Comparison of ENCODE assay signal across 8 cellular contexts in the genomic region with DNA sequence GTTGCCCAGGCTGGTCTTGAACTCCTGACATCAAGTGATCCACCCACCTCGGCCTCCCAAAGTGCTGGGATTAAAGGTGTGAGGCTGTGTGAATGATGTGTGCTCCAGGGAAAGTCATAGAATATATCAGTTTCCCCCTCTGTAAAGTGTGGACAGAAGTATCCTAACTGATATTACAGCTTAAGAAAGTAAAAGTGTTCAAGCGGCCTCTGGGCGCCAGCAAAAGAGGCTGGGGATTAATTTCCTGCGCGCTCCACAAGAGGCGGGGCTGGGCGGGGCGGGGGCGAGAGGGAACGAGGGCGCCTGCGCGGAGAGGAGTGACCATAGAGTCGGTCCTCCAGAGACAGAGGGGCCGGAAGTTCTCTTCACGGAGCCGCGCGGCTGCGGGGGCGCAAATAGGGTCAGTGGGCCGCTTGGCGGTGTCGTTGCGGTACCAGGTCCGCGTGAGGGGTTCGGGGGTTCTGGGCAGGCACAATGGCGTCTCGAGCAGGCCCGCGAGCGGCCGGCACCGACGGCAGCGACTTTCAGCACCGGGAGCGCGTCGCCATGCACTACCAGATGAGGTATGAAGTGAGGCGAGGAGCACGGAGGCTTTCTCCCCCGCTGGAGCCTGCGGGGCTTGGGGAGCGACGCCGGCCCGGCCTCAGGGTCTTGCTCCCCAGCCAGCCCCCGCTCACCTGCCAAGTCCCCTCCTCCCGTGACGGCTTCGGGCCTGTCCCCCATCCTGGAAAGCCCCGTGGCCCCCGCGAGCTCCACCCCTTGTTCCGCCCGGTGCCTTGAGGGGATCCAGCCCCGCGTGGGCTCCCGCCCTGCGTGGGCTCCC. TPM values are rescaled to one million over a fixed set of nuclear protein-coding genes. Genes with fewer than 3 reads are reported as not detected.
DNase-seq lines count a peak whose midpoint lies in the region; ATAC-seq and TF ChIP-seq lines count a peak whose summit lies in the region.

TSS of gene JAGN1 (plus strand) at position 362 of the 823 bp plus-strand sequence. CDS start at position 475, 113 bp downstream.

- H3K36me3 ChIP-seq in RWPE2 (ENCODE audit: low read depth), result peaks cover 31% of the 10 kb centered on the region

- H3K4me3 Mint-ChIP-seq in activated T-helper 17 cell treated with anti-CD3 and anti-CD28 coated beads, Interleukin-2, amount 50 U/mL, for 72 hours, result peak within 1 kb of the TSS; percentile 89
- peak within 1 kb of the TSS; percentile 93 to 99 (median 96) for H3K4me3 Mint-ChIP-seq in naive thymus-derived CD8-positive, alpha-beta T cell
- H3K4me3 Mint-ChIP-seq in stimulated activated memory B cell treated with anti-CD40 and anti-IgM and Interleukin-4, amounts not matched to agents 10 μg/mL and 1 μg/mL and 100 μg/mL, for 72 hours, result peak within 1 kb of the TSS; percentile 95

- H3K4me3 ChIP-seq in RWPE2 (ENCODE audit: severe bottlenecking) (peak within 1 kb of the TSS; percentile 96), fibroblast of mammary gland (ENCODE audit: control insufficient read depth, low read depth, low read length) (peak within 1 kb of the TSS; percentile 92)

- TF ChIP-seq CTCF in RWPE2 (IDR thresholded peaks at IDR 0.05; ENCODE audit: poor library complexity, severe bottlenecking) (peak; percentile 7), fibroblast of mammary gland (conservative IDR thresholded peaks at IDR 0.05; ENCODE audit: control insufficient read depth, insufficient read depth, low read depth, low read length) (no peak)

- DNase-seq in DMS79 (lab: John Stamatoyannopoulos, UW), result peak; percentile 16
- DNase-seq in KBM-7, result peak; percentile 89
- DNase-seq in RWPE2 (ENCODE audit: low spot score), result peak; percentile 81
- peak; percentile 86 for DNase-seq in fibroblast of mammary gland (ENCODE audit: low read depth)
- peak; percentile 83 to 95 (median 90) for DNase-seq in naive thymus-derived CD8-positive, alpha-beta T cell

- in situ Hi-C loops in KBM-7 (cut with MboI; ENCODE audit: low pct_unique_long_range_greater_than_20kb, low sequenced_read_pairs), result no loop called here

- H3K36me3 Mint-ChIP-seq in activated T-helper 17 cell treated with anti-CD3 and anti-CD28 coated beads, Interleukin-2, amount 50 U/mL, for 72 hours (ENCODE audit: low read depth), result peaks cover 50% of the 10 kb centered on the region
- peaks cover 5 to 30% (median 6%) of the 10 kb centered on the region in 3 donors for H3K36me3 Mint-ChIP-seq in naive thymus-derived CD8-positive, alpha-beta T cell
- peaks cover 34% of the 10 kb centered on the region for H3K36me3 Mint-ChIP-seq in stimulated activated memory B cell treated with anti-CD40 and anti-IgM and Interleukin-4, amounts not matched to agents 10 μg/mL and 1 μg/mL and 100 μg/mL, for 72 hours

- no peaks in the 10 kb centered on the region for H3K27me3 ChIP-seq in RWPE2 (ENCODE audit: insufficient read depth, poor library complexity, severe bottlenecking)

- POLR2A ChIA-PET in naive thymus-derived CD8-positive, alpha-beta T cell (lab: Charles Lee), result interaction anchor here (0.5 to 3.5 kb wide), 24 partner anchors 11 to 527 kb away, joined by 3 to 52 read pairs (median 4); partner anchors contain the start of genes ARPC4, BRPF1, CRELD1 and IL17RE

- peak within 1 kb of the TSS; percentile 73 for H3K27ac ChIP-seq in RWPE2 (ENCODE audit: poor library complexity, severe bottlenecking)

- no peaks in the 10 kb centered on the region for H3K27me3 Mint-ChIP-seq in activated T-helper 17 cell treated with anti-CD3 and anti-CD28 coated beads, Interleukin-2, amount 50 U/mL, for 72 hours
- H3K27me3 Mint-ChIP-seq in naive thymus-derived CD8-positive, alpha-beta T cell, result no peaks in the 10 kb centered on the region
- no peaks in the 10 kb centered on the region for H3K27me3 Mint-ChIP-seq in stimulated activated memory B cell treated with anti-CD40 and anti-IgM and Interleukin-4, amounts not matched to agents 10 μg/mL and 1 μg/mL and 100 μg/mL, for 72 hours

- peaks cover 4% of the 10 kb centered on the region for H3K9me3 ChIP-seq in RWPE2 (ENCODE audit: severe bottlenecking)

- peaks cover 14% of the 10 kb centered on the region for H3K4me1 ChIP-seq in RWPE2 (ENCODE audit: insufficient read depth, poor library complexity, severe bottlenecking)

- peak within 1 kb of the TSS; percentile 97 for H3K27ac Mint-ChIP-seq in activated T-helper 17 cell treated with anti-CD3 and anti-CD28 coated beads, Interleukin-2, amount 50 U/mL, for 72 hours
- H3K27ac Mint-ChIP-seq in naive thymus-derived CD8-positive, alpha-beta T cell, result peak within 1 kb of the TSS; percentile 94 to 100 (median 100)
- H3K27ac Mint-ChIP-seq in stimulated activated memory B cell treated with anti-CD40 and anti-IgM and Interleukin-4, amounts not matched to agents 10 μg/mL and 1 μg/mL and 100 μg/mL, for 72 hours, result peak within 1 kb of the TSS; percentile 98

- peak; percentile 71 for ATAC-seq in GM21717 (IDR thresholded peaks at IDR 0.05; ENCODE audit: unreplicated experiment)
- peak; percentile 78 for ATAC-seq in RWPE2 (ENCODE audit: low read depth)
- ATAC-seq in activated T-helper 17 cell treated with anti-CD3 and anti-CD28 coated beads, Interleukin-2, amount 50 U/mL, for 72 hours (replicated peaks), result peak; percentile 81
- peak; percentile 89 to 92 for ATAC-seq in naive thymus-derived CD8-positive, alpha-beta T cell
- peak; percentile 93 for ATAC-seq in stimulated activated memory B cell treated with anti-CD40 and anti-IgM and Interleukin-4, amounts not matched to agents 10 μg/mL and 1 μg/mL and 100 μg/mL, for 72 hours

- H3K4me1 Mint-ChIP-seq in activated T-helper 17 cell treated with anti-CD3 and anti-CD28 coated beads, Interleukin-2, amount 50 U/mL, for 72 hours, result peaks cover 26% of the 10 kb centered on the region
- H3K4me1 Mint-ChIP-seq in naive thymus-derived CD8-positive, alpha-beta T cell, result peaks cover 20 to 42% (median 39%) of the 10 kb centered on the region in 4 donors
- peaks cover 39% of the 10 kb centered on the region for H3K4me1 Mint-ChIP-seq in stimulated activated memory B cell treated with anti-CD40 and anti-IgM and Interleukin-4, amounts not matched to agents 10 μg/mL and 1 μg/mL and 100 μg/mL, for 72 hours

- no peaks in the 10 kb centered on the region for H3K9me3 Mint-ChIP-seq in activated T-helper 17 cell treated with anti-CD3 and anti-CD28 coated beads, Interleukin-2, amount 50 U/mL, for 72 hours
- peaks cover 0 to 2% (median 0%) of the 10 kb centered on the region in 9 donors for H3K9me3 Mint-ChIP-seq in naive thymus-derived CD8-positive, alpha-beta T cell
- H3K9me3 Mint-ChIP-seq in stimulated activated memory B cell treated with anti-CD40 and anti-IgM and Interleukin-4, amounts not matched to agents 10 μg/mL and 1 μg/mL and 100 μg/mL, for 72 hours, result no peaks in the 10 kb centered on the region

RNA-seq across cellular contexts. Expression of gene JAGN1, which starts in this region (rescaled TPM):
- total RNA-seq in activated T-helper 17 cell treated with anti-CD3 and anti-CD28 coated beads, Interleukin-2, amount 50 U/mL, for 72 hours, result 10 to 100 TPM; 22.8 to 32.0 TPM
- 10 to 100 TPM; 38.0 to 40.4 TPM for total RNA-seq in naive thymus-derived CD8-positive, alpha-beta T cell
- polyA plus RNA-seq in naive thymus-derived CD8-positive, alpha-beta T cell, result 10 to 100 TPM; 38.4 to 48.5 (median 39.8) TPM

Comparison
In these comparisons a context has a peak if more than half of its experiments do, and no peak if none do; other contexts are left out.
1. Peak in every context shown above with its lines: DNase-seq, ATAC-seq, H3K4me3 ChIP-seq and H3K27ac ChIP-seq.
2. DNase-seq: peak in every context shown above with its lines; median percentile 90 in naive thymus-derived CD8-positive, alpha-beta T cell; 89 in KBM-7; 86 in fibroblast of mammary gland; 81 in RWPE2; 16 in DMS79.